2 cellular contexts compared by ENCODE assay signal in genomic region chr9:133584559-133585476, GRCh38.
TF ChIP-seq lines count a peak whose summit lies in the region.

No MANE protein-coding gene starts in this region.

TF ChIP-seq in K562, 482 proteins besides CTCF, POLR2A, EP300 and RAD21:
- TF ChIP-seq ZFP36 (IDR thresholded peaks at IDR 0.05; ENCODE audit: low read depth, low read length, partially characterized antibody) (peak; percentile 61), ZFX (CRISPR knock-in tag; IDR thresholded peaks at IDR 0.05) (no peak)
TF ChIP-seq in K562: peak in this region for 1.

TF ChIP-seq in neural cell, 6 proteins besides CTCF, POLR2A, EP300 and RAD21:
- TF ChIP-seq POLR2AphosphoS5 (IDR thresholded peaks at IDR 0.05) (peak; percentile 27), REST (IDR thresholded peaks at IDR 0.05; ENCODE audit: borderline replicate concordance) (no peak), TAF1 (IDR thresholded peaks at IDR 0.05; ENCODE audit: low read depth) (no peak), MXI1 (conservative IDR thresholded peaks at IDR 0.05; ENCODE audit: poor library complexity, severe bottlenecking) (no peak), SMC3 (conservative IDR thresholded peaks at IDR 0.05; ENCODE audit: poor library complexity) (peak; percentile 41), EZH2 (IDR thresholded peaks at IDR 0.05; ENCODE audit: borderline replicate concordance, insufficient read depth, low read length, poor library complexity, severe bottlenecking) (no peak)
